8 cellular contexts compared by ENCODE assay signal in genomic region chr13:114128624-114129522, GRCh38. TPM values are rescaled to one million over a fixed set of nuclear protein-coding genes. Genes with fewer than 3 reads are reported as not detected.
DNase-seq lines count a peak whose midpoint lies in the region; ATAC-seq and TF ChIP-seq lines count a peak whose summit lies in the region.

No MANE protein-coding gene starts in this region.

- H3K4me1 ChIP-seq in RWPE2 (ENCODE audit: insufficient read depth, poor library complexity, severe bottlenecking): peaks cover 19% of the 10 kb centered on the region
- peaks cover 0 to 70% (median 43%) of the 10 kb centered on the region in 12 donors for H3K4me1 ChIP-seq in heart left ventricle
- peaks cover 58 to 80% (median 69%) of the 10 kb centered on the region in 3 donors for H3K4me1 ChIP-seq in skeletal muscle tissue (ENCODE audit: control insufficient read depth in 3 of 3, insufficient read depth in 3 of 3, low read length in 3 of 3)

- WGBS in heart left ventricle, 4 donors: 34 to 54% (median 42%) methylated on average over 36 to 37 of the region's 37 CpGs

- H3K9me3 ChIP-seq in RWPE2 (ENCODE audit: severe bottlenecking) (no peaks in the 10 kb centered on the region), heart left ventricle (no peaks in the 10 kb centered on the region), skeletal muscle tissue (ENCODE audit: control insufficient read depth in 3 of 3, low read length in 3 of 3) (no peaks in the 10 kb centered on the region)

- intact Hi-C loops in heart left ventricle (cut with DNase I): loop anchor here in 1 of 10 donors (2.0 kb wide), 1 partner anchor 64 kb away; no protein-coding TSS in a partner anchor

- DNase-seq in RWPE2 (ENCODE audit: low spot score): no peak
- DNase-seq in activated gamma-delta T cell treated with anti-CD3 and anti-CD28 coated beads, Interleukin-2, amount 50 U/mL, for 16 hours (ENCODE audit: low read depth): peak; percentile 90
- peak; percentile 83 to 91 (median 84) for DNase-seq in heart left ventricle
- no peak for DNase-seq in NCI-H2171 treated with DMSO at 0.1 percent for 48 hours (lab: John Stamatoyannopoulos, UW)
- no peak for DNase-seq in NCI-H524 (lab: John Stamatoyannopoulos, UW)

- H3K36me3 ChIP-seq in RWPE2 (ENCODE audit: low read depth) (no peaks in the 10 kb centered on the region; the same call in 1 of the 2 replicates), heart left ventricle (peaks cover 0 to 4% (median 0%) of the 10 kb centered on the region in 9 donors), skeletal muscle tissue (ENCODE audit: control insufficient read depth in 3 of 3, insufficient read depth in 3 of 3, low read length in 3 of 3) (no peaks in the 10 kb centered on the region)

- H3K27ac ChIP-seq in RWPE2 (ENCODE audit: poor library complexity, severe bottlenecking): peak overlapping the region; percentile 79
- peak overlapping the region in 11 of 12 donors; percentile 47 to 94 (median 73) for H3K27ac ChIP-seq in heart left ventricle
- peak overlapping the region; percentile 97 for H3K27ac ChIP-seq in skeletal muscle tissue (ENCODE audit: low read depth, low read length)

- peak in 1 of 2 donors; percentile 24 for TF ChIP-seq POLR2A in heart left ventricle (IDR thresholded peaks at IDR 0.05)

- H3K4me3 ChIP-seq in RWPE2 (ENCODE audit: severe bottlenecking) (no peak overlapping the region), heart left ventricle (peak overlapping the region in 10 of 12 donors; percentile 8 to 93 (median 34)), skeletal muscle tissue (ENCODE audit: low read length in 3 of 3) (peak overlapping the region; percentile 61 to 71 (median 69))

- peak; percentile 53 for ATAC-seq in GM18519 (IDR thresholded peaks at IDR 0.05; ENCODE audit: low FRiP score, unreplicated experiment)
- peak; percentile 52 for ATAC-seq in HG02981 (IDR thresholded peaks at IDR 0.05; ENCODE audit: unreplicated experiment)
- ATAC-seq in RWPE2 (ENCODE audit: low read depth): no peak; the same call in 2 of the 3 replicates
- ATAC-seq in heart left ventricle: peak; percentile 54 to 81 (median 62)

- no peaks in the 10 kb centered on the region for H3K27me3 ChIP-seq in RWPE2 (ENCODE audit: insufficient read depth, poor library complexity, severe bottlenecking)
- no peaks in the 10 kb centered on the region for H3K27me3 ChIP-seq in heart left ventricle
- no peaks in the 10 kb centered on the region for H3K27me3 ChIP-seq in skeletal muscle tissue (ENCODE audit: control insufficient read depth in 3 of 3, insufficient read depth in 3 of 3, low read length in 3 of 3)

- H3K9ac ChIP-seq in skeletal muscle tissue (ENCODE audit: low read depth in 1 of 3, low read length in 3 of 3): peak overlapping the region; percentile 79 to 98 (median 87)

- TF ChIP-seq CTCF in RWPE2 (IDR thresholded peaks at IDR 0.05; ENCODE audit: poor library complexity, severe bottlenecking) (no peak), heart left ventricle (IDR thresholded peaks at IDR 0.05) (no peak)

RNA-seq across cellular contexts. Expression of gene RASA3, which starts 3.5 kb away (rescaled TPM):
- 10 to 100 TPM in 5 of 9 donors, 1 to 10 TPM in 4; 7.2 to 24.2 (median 10.5) TPM for total RNA-seq in heart left ventricle
- polyA plus RNA-seq in heart left ventricle: 1 to 10 TPM; 4.8 to 9.0 TPM
- total RNA-seq in skeletal muscle tissue: 14.1 TPM

RNA-seq across cellular contexts. Expression of gene CFAP97D2, which starts 50.2 kb away (rescaled TPM):
- not detected for total RNA-seq in heart left ventricle
- polyA plus RNA-seq in heart left ventricle: not detected
- total RNA-seq in skeletal muscle tissue: not detected

Comparison
In these comparisons a context has a peak if more than half of its experiments do, and no peak if none do; other contexts are left out.
1. DNase-seq: peak in activated gamma-delta T cell treated with anti-CD3 and anti-CD28 coated beads, Interleukin-2, amount 50 U/mL, for 16 hours (single experiment) and heart left ventricle (5 of 5); none in RWPE2 (single experiment), NCI-H2171 treated with DMSO at 0.1 percent for 48 hours (single experiment) and NCI-H524 (0 of 2).
2. Peak in every context shown above with its lines, with median percentiles within 50 percentile points of each other: H3K27ac ChIP-seq.